Comparison of ENCODE assay signal across 8 cellular contexts in the genomic region with DNA sequence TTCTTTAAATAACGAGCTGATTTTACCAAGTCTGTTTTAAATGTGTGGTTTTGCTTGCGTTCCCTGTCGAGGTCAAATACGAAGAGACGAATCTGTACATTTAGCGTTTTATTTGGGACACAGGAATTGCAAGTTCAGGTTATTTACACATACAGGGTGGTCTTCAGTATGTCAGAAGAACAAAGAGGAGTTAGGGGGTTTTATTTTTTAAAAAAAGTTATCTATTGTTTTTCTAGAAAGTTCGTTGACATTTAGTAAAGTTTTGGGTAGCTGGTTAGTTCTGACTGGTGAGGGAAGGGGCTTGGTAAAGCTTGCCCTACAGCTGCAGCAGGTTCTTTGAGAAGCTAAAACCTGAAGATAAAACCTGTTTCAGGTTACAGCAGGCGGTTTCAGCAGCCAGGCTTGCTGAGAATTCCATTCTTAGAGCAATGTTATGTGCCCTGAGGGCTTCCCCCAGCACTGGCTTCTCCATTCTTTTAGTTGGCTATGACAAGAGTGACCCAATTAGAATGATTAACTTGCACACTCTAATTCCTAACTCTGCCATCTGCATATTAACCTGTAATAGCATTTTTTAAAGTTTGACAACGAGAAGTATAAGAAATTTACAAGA. TPM values are rescaled to one million over a fixed set of nuclear protein-coding genes. Genes with fewer than 3 reads are reported as not detected.
A peak's percentile ranks its signal among the peaks of the same experiment; 100 is the strongest.
DNase-seq lines count a peak whose midpoint lies in the region; TF ChIP-seq lines count a peak whose summit lies in the region.

No MANE protein-coding gene starts in this region.

- DNase-seq in activated CD4-positive, alpha-beta T cell treated with anti-CD3 and anti-CD28 coated beads, Interleukin-2, amount 10 ng/mL, durations not matched to agents 7 days and 5 days, result no peak
- DNase-seq in activated CD4-positive, alpha-beta T cell treated with anti-CD3 and anti-CD28 coated beads, Interleukin-2, amount 50 U/mL, for 48 hours, result no peak
- DNase-seq in WERI-Rb-1 (no peak), islet precursor cell (peak; percentile 83), HUDEP-2 (lab: John Stamatoyannopoulos, UW; ENCODE audit: unreplicated experiment in 76 of 76) (no peak), SW480 (ENCODE audit: low spot score) (no peak), NCI-H510A treated with DMSO at 0.1 percent for 48 hours (lab: John Stamatoyannopoulos, UW) (no peak)

- peaks cover 6% of the 10 kb centered on the region for H3K9me3 Mint-ChIP-seq in activated CD4-positive, alpha-beta T cell treated with anti-CD3 and anti-CD28 coated beads, Interleukin-2, amount 10 ng/mL, durations not matched to agents 7 days and 5 days

- peak overlapping the region; percentile 93; the same call in 1 of the 2 replicates for H3K27ac ChIP-seq in WERI-Rb-1
- H3K27ac ChIP-seq in temporal lobe (ENCODE audit: low read depth, low read length), result peak overlapping the region; percentile 92

- H3K36me3 ChIP-seq in WERI-Rb-1, result no peaks in the 10 kb centered on the region; the same call in 1 of the 2 replicates

- H3K9me3 ChIP-seq in WERI-Rb-1 (ENCODE audit: severe bottlenecking), result peaks cover 6% of the 10 kb centered on the region

- peaks cover 7% of the 10 kb centered on the region for H3K27me3 Mint-ChIP-seq in activated CD4-positive, alpha-beta T cell treated with anti-CD3 and anti-CD28 coated beads, Interleukin-2, amount 10 ng/mL, durations not matched to agents 7 days and 5 days

- peak overlapping the region; percentile 74 for H3K27ac Mint-ChIP-seq in activated CD4-positive, alpha-beta T cell treated with anti-CD3 and anti-CD28 coated beads, Interleukin-2, amount 10 ng/mL, durations not matched to agents 7 days and 5 days

- peaks cover 32% of the 10 kb centered on the region for H3K4me1 Mint-ChIP-seq in activated CD4-positive, alpha-beta T cell treated with anti-CD3 and anti-CD28 coated beads, Interleukin-2, amount 10 ng/mL, durations not matched to agents 7 days and 5 days

- no peak overlapping the region for H3K4me3 ChIP-seq in WERI-Rb-1 (ENCODE audit: low read depth, low read length)

- POLR2A ChIA-PET in activated CD4-positive, alpha-beta T cell treated with anti-CD3 and anti-CD28 coated beads, Interleukin-2, amount 10 ng/mL, durations not matched to agents 7 days and 5 days (lab: Charles Lee), result interaction anchor here (0.9 kb wide), 1 partner anchor 31 kb away, joined by 6 read pairs; no protein-coding TSS in a partner anchor

- TF ChIP-seq CTCF in WERI-Rb-1 (IDR thresholded peaks at IDR 0.05; ENCODE audit: low read depth, low read length), result no peak

- peak overlapping the region; percentile 60 for H3K4me3 Mint-ChIP-seq in activated CD4-positive, alpha-beta T cell treated with anti-CD3 and anti-CD28 coated beads, Interleukin-2, amount 10 ng/mL, durations not matched to agents 7 days and 5 days

- H3K36me3 Mint-ChIP-seq in activated CD4-positive, alpha-beta T cell treated with anti-CD3 and anti-CD28 coated beads, Interleukin-2, amount 10 ng/mL, durations not matched to agents 7 days and 5 days (ENCODE audit: low read depth), result peaks cover 17% of the 10 kb centered on the region

- H3K27me3 ChIP-seq in WERI-Rb-1 (ENCODE audit: insufficient read depth, low read depth, severe bottlenecking), result no peaks in the 10 kb centered on the region

- CTCF ChIA-PET in activated CD4-positive, alpha-beta T cell treated with anti-CD3 and anti-CD28 coated beads, Interleukin-2, amount 10 ng/mL, durations not matched to agents 7 days and 5 days (lab: Charles Lee), result interaction anchor here (0.7 to 1.9 kb wide), 3 partner anchors 11 to 358 kb away, joined by 3 to 5 read pairs (median 4); no protein-coding TSS in a partner anchor

RNA-seq across cellular contexts. Expression of a gene that starts 0.8 kb away (rescaled TPM):
- total RNA-seq in activated CD4-positive, alpha-beta T cell treated with anti-CD3 and anti-CD28 coated beads, Interleukin-2, amount 10 ng/mL, durations not matched to agents 7 days and 5 days, result 10 to 100 TPM; 22.9 to 26.9 TPM
- 79.9 TPM for total RNA-seq in temporal lobe
